In the genomic region with DNA sequence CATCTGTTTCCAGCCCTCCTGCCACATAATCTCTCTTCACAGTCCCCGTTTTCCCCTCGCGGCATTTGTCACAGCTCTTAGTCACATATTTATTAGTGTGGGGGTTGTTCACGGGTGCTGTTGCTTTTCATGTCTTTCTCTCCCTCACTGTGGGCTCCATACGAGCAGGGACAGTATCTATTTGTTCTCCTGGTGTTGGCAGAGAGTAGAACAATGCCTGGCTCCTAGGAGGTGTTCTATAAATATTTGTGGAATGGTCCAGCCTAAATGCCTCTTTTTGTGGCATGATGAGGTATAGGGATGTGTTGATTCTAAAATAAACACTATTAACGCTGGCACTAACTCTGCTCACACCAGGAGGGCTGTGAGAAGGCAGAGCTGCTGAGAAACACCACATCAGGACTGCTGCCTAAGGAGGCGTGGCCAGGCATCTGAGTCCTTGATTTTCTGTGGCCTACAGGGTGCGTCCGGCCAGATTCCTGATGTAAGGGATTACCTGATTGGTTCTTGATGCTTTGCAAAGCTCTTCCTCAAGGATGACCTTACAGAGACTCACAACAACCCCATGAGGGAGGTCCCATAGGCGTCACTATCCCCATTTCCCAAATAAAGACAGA, we compare ENCODE assay signal across 9 cellular contexts.
DNase-seq lines count a peak whose midpoint lies in the region; ATAC-seq, FAIRE-seq and TF ChIP-seq lines count a peak whose summit lies in the region.
"Had no signal": no experiment of that assay in that cellular context is flagged by ENCODE, and none has a peak within 500 bp of the region (broad histone marks: within the 10 kb centered on the region; RNA-seq: fewer than 3 reads in every experiment).

No MANE protein-coding gene starts in this region.

- H2AFZ ChIP-seq in smooth muscle cell (ENCODE audit: low read depth): peak overlapping the region; percentile 57

- 45% methylated on average over 10 of the region's 10 CpGs for WGBS in smooth muscle cell (ENCODE audit: low lambda C conversion rate)

- H3K9ac ChIP-seq in smooth muscle cell (ENCODE audit: low read depth): no peak overlapping the region

- H4K20me1 ChIP-seq in smooth muscle cell (ENCODE audit: low read depth): no peaks in the 10 kb centered on the region

- no peaks in the 10 kb centered on the region for H3K4me1 ChIP-seq in smooth muscle cell (ENCODE audit: low read depth)

- peaks cover 19% of the 10 kb centered on the region for H3K4me1 Mint-ChIP-seq in glutamatergic neuron (ENCODE audit: low read depth, unreplicated experiment)
- peaks cover 3% of the 10 kb centered on the region for H3K4me1 Mint-ChIP-seq in T-helper 17 cell
- H3K4me1 Mint-ChIP-seq in activated naive CD4-positive, alpha-beta T cell treated with anti-CD3 and anti-CD28 coated beads, Interleukin-2, amount 10 ng/mL, durations not matched to agents 7 days and 5 days: no peaks in the 10 kb centered on the region

- no peaks in the 10 kb centered on the region for H3K79me2 ChIP-seq in smooth muscle cell (ENCODE audit: low read depth)

- peak; percentile 72 for DNase-seq in H7
- DNase-seq in NCI-H524 treated with DMSO at 0.1 percent for 48 hours (lab: John Stamatoyannopoulos, UW): peak; percentile 95
- peak; percentile 27 for DNase-seq in glutamatergic neuron
- DNase-seq in smooth muscle cell (lab: John Stamatoyannopoulos, UW; ENCODE audit: unreplicated experiment): no peak
- no peak for DNase-seq in T-helper 17 cell
- DNase-seq in HK-2 (ENCODE audit: unreplicated experiment): no peak
- no peak for DNase-seq in D721Med (ENCODE audit: insufficient read length, low spot score)
- DNase-seq in activated naive CD4-positive, alpha-beta T cell treated with anti-CD3 and anti-CD28 coated beads, Interleukin-2, amount 10 ng/mL, durations not matched to agents 7 days and 5 days: no peak

- H3K36me3 ChIP-seq in H7 (replicated peaks; ENCODE audit: control insufficient read depth, insufficient read depth, low read length) (no peaks in the 10 kb centered on the region), smooth muscle cell (ENCODE audit: low read depth) (no peaks in the 10 kb centered on the region)
- H3K36me3 ChIP-seq: gastrocnemius medialis had no signal

- no peak overlapping the region for H3K4me3 Mint-ChIP-seq in glutamatergic neuron (ENCODE audit: unreplicated experiment)
- H3K4me3 Mint-ChIP-seq in T-helper 17 cell: no peak overlapping the region
- no peak overlapping the region for H3K4me3 Mint-ChIP-seq in activated naive CD4-positive, alpha-beta T cell treated with anti-CD3 and anti-CD28 coated beads, Interleukin-2, amount 10 ng/mL, durations not matched to agents 7 days and 5 days

- H3F3A ChIP-seq in smooth muscle cell (ENCODE audit: low read depth): no peaks in the 10 kb centered on the region

- peak overlapping the region; percentile 54 for H3K4me2 ChIP-seq in smooth muscle cell

- H3K27ac Mint-ChIP-seq in glutamatergic neuron (ENCODE audit: unreplicated experiment): peak overlapping the region; percentile 40
- H3K27ac Mint-ChIP-seq in T-helper 17 cell: no peak overlapping the region
- H3K27ac Mint-ChIP-seq in activated naive CD4-positive, alpha-beta T cell treated with anti-CD3 and anti-CD28 coated beads, Interleukin-2, amount 10 ng/mL, durations not matched to agents 7 days and 5 days: no peak overlapping the region

- no peak for FAIRE-seq in D721Med (lab: Jason Lieb, UNC)

- H3K9me3 ChIP-seq in smooth muscle cell (replicated peaks; ENCODE audit: low read depth): no peaks in the 10 kb centered on the region
- H3K9me3 ChIP-seq in T-helper 17 cell (ENCODE audit: control insufficient read depth, low read length, poor library complexity, severe bottlenecking): no peaks in the 10 kb centered on the region
- H3K9me3 ChIP-seq: gastrocnemius medialis had no signal

- CTCF ChIA-PET in activated naive CD4-positive, alpha-beta T cell treated with anti-CD3 and anti-CD28 coated beads, Interleukin-2, amount 10 ng/mL, durations not matched to agents 7 days and 5 days (lab: Charles Lee): interaction anchor here (0.5 to 1.4 kb wide), 2 partner anchors 9 to 485 kb away, joined by 3 to 4 read pairs; no protein-coding TSS in a partner anchor

- H3K27ac ChIP-seq in smooth muscle cell (ENCODE audit: low read depth): no peak overlapping the region
- H3K27ac ChIP-seq: gastrocnemius medialis had no signal

- no peak for ATAC-seq in T-helper 17 cell
- ATAC-seq: gastrocnemius medialis had no signal

- H3K27me3 ChIP-seq in H7 (ENCODE audit: control insufficient read depth, insufficient read depth, low read length) (no peaks in the 10 kb centered on the region), smooth muscle cell (ENCODE audit: low read depth) (no peaks in the 10 kb centered on the region)
- H3K27me3 ChIP-seq: gastrocnemius medialis had no signal

- H3K36me3 Mint-ChIP-seq in glutamatergic neuron (ENCODE audit: unreplicated experiment): no peaks in the 10 kb centered on the region
- H3K36me3 Mint-ChIP-seq in T-helper 17 cell (ENCODE audit: low read depth): no peaks in the 10 kb centered on the region
- H3K36me3 Mint-ChIP-seq in activated naive CD4-positive, alpha-beta T cell treated with anti-CD3 and anti-CD28 coated beads, Interleukin-2, amount 10 ng/mL, durations not matched to agents 7 days and 5 days: no peaks in the 10 kb centered on the region

- TF ChIP-seq CTCF in glutamatergic neuron (IDR thresholded peaks at IDR 0.05; ENCODE audit: partially characterized antibody, unreplicated experiment): no peak
- no peak for TF ChIP-seq CTCF in smooth muscle cell (IDR thresholded peaks at IDR 0.05; ENCODE audit: borderline replicate concordance, insufficient read depth, poor library complexity, severe bottlenecking)
- TF ChIP-seq CTCF in D721Med (IDR thresholded peaks at IDR 0.05; ENCODE audit: insufficient read depth, missing control alignments): no peak

- H3K9me3 Mint-ChIP-seq in glutamatergic neuron (ENCODE audit: unreplicated experiment): peaks cover 7% of the 10 kb centered on the region
- H3K9me3 Mint-ChIP-seq in activated naive CD4-positive, alpha-beta T cell treated with anti-CD3 and anti-CD28 coated beads, Interleukin-2, amount 10 ng/mL, durations not matched to agents 7 days and 5 days: peaks cover 2% of the 10 kb centered on the region

- H3K27me3 Mint-ChIP-seq in glutamatergic neuron (ENCODE audit: unreplicated experiment) (peaks cover 5% of the 10 kb centered on the region), T-helper 17 cell (no peaks in the 10 kb centered on the region)
- H3K27me3 Mint-ChIP-seq in activated naive CD4-positive, alpha-beta T cell treated with anti-CD3 and anti-CD28 coated beads, Interleukin-2, amount 10 ng/mL, durations not matched to agents 7 days and 5 days: peaks cover 12% of the 10 kb centered on the region

- H3K4me3 ChIP-seq in H7 (ENCODE audit: insufficient read depth, low read depth, low read length) (no peak overlapping the region), smooth muscle cell (no peak overlapping the region)
- H3K4me3 ChIP-seq: gastrocnemius medialis had no signal

Comparison
In these comparisons a context has a peak if more than half of its experiments do, and no peak if none do; other contexts are left out.
1. DNase-seq: peak in H7 (single experiment), NCI-H524 treated with DMSO at 0.1 percent for 48 hours (single experiment) and glutamatergic neuron (single experiment); none in smooth muscle cell (single experiment), T-helper 17 cell (0 of 3), HK-2 (single experiment), D721Med (single experiment) and activated naive CD4-positive, alpha-beta T cell treated with anti-CD3 and anti-CD28 coated beads, Interleukin-2, amount 10 ng/mL, durations not matched to agents 7 days and 5 days (single experiment).